In the genomic region with DNA sequence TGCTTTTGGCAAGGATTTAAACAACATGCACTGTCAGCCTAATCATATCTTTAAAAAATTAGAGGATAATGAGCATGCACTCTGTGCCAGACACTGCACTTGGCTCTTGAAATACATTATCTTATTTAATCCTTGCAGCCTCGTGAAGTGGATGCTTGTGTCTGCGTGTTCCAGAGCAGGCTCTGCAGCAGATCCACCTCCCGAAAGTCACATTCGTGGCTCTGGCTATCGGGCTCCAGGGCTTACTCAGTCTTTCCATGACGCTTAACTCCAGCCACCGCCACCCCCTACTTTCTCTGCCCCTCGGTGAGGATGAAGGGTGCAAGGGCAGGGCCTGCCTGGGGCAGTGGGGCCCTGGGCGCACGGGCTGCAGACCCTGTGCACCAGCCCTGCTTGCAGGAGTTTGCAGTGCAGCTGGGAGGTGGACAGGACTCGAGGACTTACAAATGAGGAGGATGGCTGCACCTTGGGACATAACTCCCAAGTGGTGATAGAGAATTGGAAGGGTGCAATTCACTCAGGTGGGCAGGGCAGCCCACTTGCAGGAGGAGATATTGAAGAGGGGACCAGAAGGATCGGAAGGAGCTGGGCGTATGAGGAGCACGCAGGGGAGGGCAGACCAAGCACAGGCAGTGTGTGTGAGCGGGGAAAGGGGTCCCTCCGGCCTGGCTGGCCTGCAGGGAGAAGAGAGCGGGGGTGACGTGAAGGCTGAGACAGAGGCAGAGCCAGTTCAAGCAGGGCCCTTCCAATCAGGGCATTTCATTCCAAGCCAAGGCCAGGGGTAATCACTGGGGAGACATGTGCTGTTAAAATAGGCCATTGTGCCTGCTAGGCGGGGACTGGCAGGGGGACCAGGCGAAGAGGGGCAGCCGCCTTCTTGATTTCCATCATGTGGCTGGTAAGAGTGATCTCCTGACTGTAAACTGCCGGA, we compare ENCODE assay signal across 20 cellular contexts.
A peak's percentile ranks its signal among the peaks of the same experiment; 100 is the strongest.
DNase-seq lines count a peak whose midpoint lies in the region; ATAC-seq and TF ChIP-seq lines count a peak whose summit lies in the region.
"Had no signal": no experiment of that assay in that cellular context is flagged by ENCODE, and none has a peak within 500 bp of the region (broad histone marks: within the 10 kb centered on the region; RNA-seq: fewer than 3 reads in every experiment).

No MANE protein-coding gene starts in this region.

- no peaks in the 10 kb centered on the region for H3K36me3 Mint-ChIP-seq in chondrocyte (ENCODE audit: low read depth)
- no peaks in the 10 kb centered on the region for H3K36me3 Mint-ChIP-seq in activated CD4-positive, alpha-beta T cell treated with anti-CD3 and anti-CD28 coated beads for 36 hours (ENCODE audit: low read depth)
- H3K36me3 Mint-ChIP-seq: activated naive CD4-positive, alpha-beta T cell treated with anti-CD3 and anti-CD28 coated beads, Interleukin-2, amount 50 U/mL, for 24 hours; naive B cell; stimulated activated memory B cell treated with anti-CD40 and anti-IgM and Interleukin-4, amounts not matched to agents 10 μg/mL and 1 μg/mL and 100 μg/mL, for 72 hours had no signal

- no peaks in the 10 kb centered on the region for H4K20me1 ChIP-seq in smooth muscle cell (ENCODE audit: low read depth)

- 57% methylated on average over 22 of the region's 22 CpGs for WGBS in smooth muscle cell (ENCODE audit: low lambda C conversion rate)

- H3F3A ChIP-seq in smooth muscle cell (ENCODE audit: low read depth): peaks cover 7% of the 10 kb centered on the region

- H3K27ac Mint-ChIP-seq in chondrocyte (ENCODE audit: unreplicated experiment): no peak overlapping the region
- H3K27ac Mint-ChIP-seq in activated CD4-positive, alpha-beta T cell treated with anti-CD3 and anti-CD28 coated beads for 36 hours: no peak overlapping the region
- H3K27ac Mint-ChIP-seq: activated naive CD4-positive, alpha-beta T cell treated with anti-CD3 and anti-CD28 coated beads, Interleukin-2, amount 50 U/mL, for 24 hours; stimulated activated memory B cell treated with anti-CD40 and anti-IgM and Interleukin-4, amounts not matched to agents 10 μg/mL and 1 μg/mL and 100 μg/mL, for 72 hours had no signal

- H3K27me3 Mint-ChIP-seq in chondrocyte (ENCODE audit: low read depth): no peaks in the 10 kb centered on the region
- H3K27me3 Mint-ChIP-seq in activated CD4-positive, alpha-beta T cell treated with anti-CD3 and anti-CD28 coated beads for 36 hours: no peaks in the 10 kb centered on the region
- H3K27me3 Mint-ChIP-seq: activated naive CD4-positive, alpha-beta T cell treated with anti-CD3 and anti-CD28 coated beads, Interleukin-2, amount 50 U/mL, for 24 hours had no signal

- no peaks in the 10 kb centered on the region for H3K27me3 ChIP-seq in smooth muscle cell (ENCODE audit: low read depth)
- H3K27me3 ChIP-seq: gastrocnemius medialis had no signal

- H3K4me3 Mint-ChIP-seq in chondrocyte (ENCODE audit: unreplicated experiment): no peak overlapping the region
- H3K4me3 Mint-ChIP-seq in activated CD4-positive, alpha-beta T cell treated with anti-CD3 and anti-CD28 coated beads for 36 hours: no peak overlapping the region
- H3K4me3 Mint-ChIP-seq: activated naive CD4-positive, alpha-beta T cell treated with anti-CD3 and anti-CD28 coated beads, Interleukin-2, amount 50 U/mL, for 24 hours; activated T-cell treated with anti-CD3 and anti-CD28 coated beads, Interleukin-2, amount 50 U/mL, for 4 hours; naive B cell; stimulated activated memory B cell treated with anti-CD40 and anti-IgM and Interleukin-4, amounts not matched to agents 10 μg/mL and 1 μg/mL and 100 μg/mL, for 72 hours had no signal

- no peaks in the 10 kb centered on the region for H3K9me3 ChIP-seq in smooth muscle cell (replicated peaks; ENCODE audit: low read depth)
- H3K9me3 ChIP-seq: gastrocnemius medialis, HAP-1 had no signal

- peak overlapping the region; percentile 71 for H3K4me2 ChIP-seq in smooth muscle cell

- H3K4me3 ChIP-seq in smooth muscle cell: no peak overlapping the region
- H3K4me3 ChIP-seq: gastrocnemius medialis, HAP-1, lung had no signal

- DNase-seq in ELF-1 (ENCODE audit: low read depth, low spot score): peak; percentile 30
- peak; percentile 32 for DNase-seq in ecto neural progenitor cell (ENCODE audit: low spot score)
- peak; percentile 43 for DNase-seq in left lobe of liver (ENCODE audit: low spot score)
- peak; percentile 19 for DNase-seq in smooth muscle cell (lab: John Stamatoyannopoulos, UW; ENCODE audit: unreplicated experiment)
- DNase-seq in hepatic stellate cell (ENCODE audit: low spot score): no peak
- no peak for DNase-seq in chondrocyte (ENCODE audit: low spot score)
- DNase-seq in dermis blood vessel endothelial cell: no peak
- DNase-seq in activated CD4-positive, alpha-beta T cell treated with anti-CD3 and anti-CD28 coated beads for 36 hours: no peak
- DNase-seq: activated T-cell treated with anti-CD3 and anti-CD28 coated beads, Interleukin-2, amount 50 U/mL, for 4 hours; cortex of kidney; gastrocnemius medialis; naive B cell; NCI-H1694 treated with DMSO at 0.1 percent for 48 hours; stimulated activated CD4-positive, alpha-beta T cell treated with anti-CD3 and anti-CD28 coated beads, Interleukin-15, amount 100 ng/mL, for 24 hours; T-helper 1 cell had no signal

- H3K36me3 ChIP-seq in smooth muscle cell (ENCODE audit: low read depth): no peaks in the 10 kb centered on the region
- H3K36me3 ChIP-seq: gastrocnemius medialis, HAP-1 had no signal

- H3K9ac ChIP-seq in smooth muscle cell (ENCODE audit: low read depth): no peak overlapping the region

- H3K4me1 Mint-ChIP-seq in chondrocyte (ENCODE audit: low read depth): no peaks in the 10 kb centered on the region
- no peaks in the 10 kb centered on the region for H3K4me1 Mint-ChIP-seq in activated CD4-positive, alpha-beta T cell treated with anti-CD3 and anti-CD28 coated beads for 36 hours
- H3K4me1 Mint-ChIP-seq: activated naive CD4-positive, alpha-beta T cell treated with anti-CD3 and anti-CD28 coated beads, Interleukin-2, amount 50 U/mL, for 24 hours; stimulated activated memory B cell treated with anti-CD40 and anti-IgM and Interleukin-4, amounts not matched to agents 10 μg/mL and 1 μg/mL and 100 μg/mL, for 72 hours had no signal

- no peak for TF ChIP-seq CTCF in smooth muscle cell (IDR thresholded peaks at IDR 0.05; ENCODE audit: borderline replicate concordance, insufficient read depth, poor library complexity, severe bottlenecking)
- TF ChIP-seq CTCF in chondrocyte (IDR thresholded peaks at IDR 0.05): no peak

- peak; percentile 48 for ATAC-seq in left lobe of liver
- no peak for ATAC-seq in activated CD4-positive, alpha-beta T cell treated with anti-CD3 and anti-CD28 coated beads for 36 hours
- ATAC-seq: activated T-cell treated with anti-CD3 and anti-CD28 coated beads, Interleukin-2, amount 50 U/mL, for 4 hours; gastrocnemius medialis; stimulated activated memory B cell treated with anti-CD40 and anti-IgM and Interleukin-4, amounts not matched to agents 10 μg/mL and 1 μg/mL and 100 μg/mL, for 72 hours had no signal

- no peaks in the 10 kb centered on the region for H3K9me3 Mint-ChIP-seq in chondrocyte (ENCODE audit: low read depth)
- H3K9me3 Mint-ChIP-seq in activated CD4-positive, alpha-beta T cell treated with anti-CD3 and anti-CD28 coated beads for 36 hours (ENCODE audit: low read depth): no peaks in the 10 kb centered on the region
- H3K9me3 Mint-ChIP-seq: activated naive CD4-positive, alpha-beta T cell treated with anti-CD3 and anti-CD28 coated beads, Interleukin-2, amount 50 U/mL, for 24 hours; activated T-cell treated with anti-CD3 and anti-CD28 coated beads, Interleukin-2, amount 50 U/mL, for 4 hours; naive B cell; stimulated activated memory B cell treated with anti-CD40 and anti-IgM and Interleukin-4, amounts not matched to agents 10 μg/mL and 1 μg/mL and 100 μg/mL, for 72 hours had no signal

- CTCF ChIA-PET in activated CD4-positive, alpha-beta T cell treated with anti-CD3 and anti-CD28 coated beads for 36 hours (lab: Charles Lee): interaction anchor here (0.7 kb wide), 1 partner anchor 48 kb away, joined by 3 read pairs; no protein-coding TSS in a partner anchor

- peaks cover 4% of the 10 kb centered on the region for H3K4me1 ChIP-seq in smooth muscle cell (ENCODE audit: low read depth)
- H3K4me1 ChIP-seq: gastrocnemius medialis, HAP-1 had no signal

- intact Hi-C loops in activated CD4-positive, alpha-beta T cell treated with anti-CD3 and anti-CD28 coated beads for 36 hours (cut with DNase I, micrococcal nuclease): no loop called here

- peak overlapping the region; percentile 19 for H3K27ac ChIP-seq in smooth muscle cell (ENCODE audit: low read depth)
- H3K27ac ChIP-seq: epithelial cell of prostate, gastrocnemius medialis had no signal

- POLR2A ChIA-PET in activated CD4-positive, alpha-beta T cell treated with anti-CD3 and anti-CD28 coated beads for 36 hours (lab: Charles Lee): no interaction called here

- H3K79me2 ChIP-seq in smooth muscle cell (ENCODE audit: low read depth): no peaks in the 10 kb centered on the region

- H2AFZ ChIP-seq in smooth muscle cell (ENCODE audit: low read depth): no peak overlapping the region

Comparison
In these comparisons a context has a peak if more than half of its experiments do, and no peak if none do; other contexts are left out.
1. DNase-seq: peak in ELF-1 (single experiment), ecto neural progenitor cell (single experiment), left lobe of liver (single experiment) and smooth muscle cell (single experiment); none in hepatic stellate cell (single experiment), chondrocyte (single experiment), dermis blood vessel endothelial cell (single experiment) and activated CD4-positive, alpha-beta T cell treated with anti-CD3 and anti-CD28 coated beads for 36 hours (single experiment).